In the genomic region with DNA sequence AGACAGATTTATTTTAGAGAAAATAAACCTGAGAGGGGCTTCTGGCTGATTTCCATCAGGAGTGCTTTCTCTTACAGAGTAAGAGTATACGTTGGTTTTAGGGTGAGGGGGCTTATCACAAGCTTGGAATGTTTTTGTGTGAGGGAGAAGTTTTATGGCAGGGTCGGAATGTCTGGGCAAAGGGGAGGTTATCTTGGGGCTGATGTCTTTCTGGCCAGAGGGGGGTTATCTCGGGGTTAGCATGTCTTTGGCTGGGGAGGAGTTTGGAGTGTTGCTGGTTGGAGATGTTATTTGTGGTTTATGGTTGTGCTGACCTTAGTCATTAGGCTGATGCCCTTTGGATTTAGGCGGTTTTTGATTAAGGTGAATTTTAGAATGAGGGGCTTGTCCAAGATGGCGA, we compare ENCODE assay signal across 20 cellular contexts.
"Had no signal": no experiment of that assay in that cellular context is flagged by ENCODE, and none has a peak within 500 bp of the region (broad histone marks: within the 10 kb centered on the region; RNA-seq: fewer than 3 reads in every experiment).

No MANE protein-coding gene starts in this region.

- H3K27ac ChIP-seq: body of pancreas, foreskin keratinocyte, lower lobe of right lung, prostate gland, SJCRH30, thoracic aorta had no signal

- H3K27me3 ChIP-seq: body of pancreas, foreskin keratinocyte, SJCRH30 had no signal

- H3K9me3 Mint-ChIP-seq: activated CD4-positive, alpha-beta T cell treated with anti-CD3 and anti-CD28 coated beads, Interleukin-2, amount 10 ng/mL, durations not matched to agents 24 days and 14 days; activated naive CD4-positive, alpha-beta T cell treated with anti-CD3 and anti-CD28 coated beads, Interleukin-2, amount 10 ng/mL, durations not matched to agents 7 days and 5 days; activated T-helper 2 cell treated with anti-CD3 and anti-CD28 coated beads, Interferon-gamma antibody, Interleukin-2, Interleukin-4, amounts not matched to agents 10 μg/mL and 5 μg/mL and 100 μg/mL, durations not matched to agents 14 hours and 24 hours and 36 hours; naive thymus-derived CD4-positive, alpha-beta T cell; T-helper 2 cell treated with Interferon-gamma antibody and Interleukin-4, amounts not matched to agents 5 μg/mL and 100 μg/mL, for 36 hours had no signal

- H3K36me3 ChIP-seq: prostate gland had no signal

- H3K4me3 Mint-ChIP-seq: activated CD4-positive, alpha-beta T cell treated with anti-CD3 and anti-CD28 coated beads, Interleukin-2, amount 10 ng/mL, durations not matched to agents 24 days and 14 days; activated naive CD4-positive, alpha-beta T cell treated with anti-CD3 and anti-CD28 coated beads, Interleukin-2, amount 10 ng/mL, durations not matched to agents 7 days and 5 days; naive thymus-derived CD4-positive, alpha-beta T cell; T-helper 2 cell treated with Interferon-gamma antibody and Interleukin-4, amounts not matched to agents 5 μg/mL and 100 μg/mL, for 36 hours had no signal

- H3K4me1 ChIP-seq: body of pancreas, foreskin keratinocyte, prostate gland had no signal

- H3K27me3 Mint-ChIP-seq: activated CD4-positive, alpha-beta T cell treated with anti-CD3 and anti-CD28 coated beads, Interleukin-2, amount 10 ng/mL, durations not matched to agents 24 days and 14 days; naive thymus-derived CD4-positive, alpha-beta T cell had no signal

- ATAC-seq: body of pancreas; foreskin keratinocyte; left cardiac atrium; lower lobe of right lung; naive thymus-derived CD4-positive, alpha-beta T cell; right cardiac atrium had no signal

- H3K27ac Mint-ChIP-seq: activated CD4-positive, alpha-beta T cell treated with anti-CD3 and anti-CD28 coated beads, Interleukin-2, amount 10 ng/mL, durations not matched to agents 24 days and 14 days; activated naive CD4-positive, alpha-beta T cell treated with anti-CD3 and anti-CD28 coated beads, Interleukin-2, amount 10 ng/mL, durations not matched to agents 7 days and 5 days; activated T-helper 2 cell treated with anti-CD3 and anti-CD28 coated beads, Interferon-gamma antibody, Interleukin-2, Interleukin-4, amounts not matched to agents 10 μg/mL and 5 μg/mL and 100 μg/mL, durations not matched to agents 14 hours and 24 hours and 36 hours; T-helper 2 cell treated with Interferon-gamma antibody and Interleukin-4, amounts not matched to agents 5 μg/mL and 100 μg/mL, for 36 hours had no signal

- DNase-seq: activated CD4-positive, alpha-beta T cell treated with anti-CD3 and anti-CD28 coated beads, Interleukin-2, amount 10 ng/mL, durations not matched to agents 24 days and 14 days; activated CD4-positive, CD25-positive, alpha-beta regulatory T cell; activated naive CD4-positive, alpha-beta T cell treated with anti-CD3 and anti-CD28 coated beads, Interleukin-2, amount 10 ng/mL, durations not matched to agents 7 days and 5 days; amniotic stem cell; body of pancreas; caudate nucleus; cortex of kidney; effector CD4-positive, alpha-beta T cell; foreskin keratinocyte; head of caudate nucleus; left cardiac atrium; lower lobe of right lung; naive thymus-derived CD4-positive, alpha-beta T cell; right cardiac atrium; SJCRH30; stimulated activated CD4-positive, alpha-beta T cell treated with anti-CD3 and anti-CD28 coated beads, Interleukin-1b, Interleukin-23, amount 100 ng/mL, for 48 hours had no signal

- H3K9me3 ChIP-seq: body of pancreas, lower lobe of right lung, prostate gland, SJCRH30, thoracic aorta had no signal

- H3K4me3 ChIP-seq: body of pancreas, lower lobe of right lung, prostate gland, SJCRH30, thoracic aorta had no signal
